ENCODE assay signal across 23 cellular contexts in genomic region chr9:128048663-128049062, GRCh38. TPM values are rescaled to one million over a fixed set of nuclear protein-coding genes. Genes with fewer than 3 reads are reported as not detected.
DNase-seq lines count a peak whose midpoint lies in the region; ATAC-seq and TF ChIP-seq lines count a peak whose summit lies in the region.
"Had no signal": no experiment of that assay in that cellular context is flagged by ENCODE, and none has a peak within 500 bp of the region (broad histone marks: within the 10 kb centered on the region; RNA-seq: fewer than 3 reads in every experiment).

No MANE protein-coding gene starts in this region.

- H3K36me3 Mint-ChIP-seq in activated naive CD4-positive, alpha-beta T cell treated with anti-CD3 and anti-CD28 coated beads, Interleukin-2, amount 50 U/mL, for 72 hours, result no peaks in the 10 kb centered on the region
- H3K36me3 Mint-ChIP-seq in mesothelial cell of epicardium, result no peaks in the 10 kb centered on the region
- H3K36me3 Mint-ChIP-seq: CD4-positive, alpha-beta memory T cell; natural killer cell had no signal

- H3K4me3 ChIP-seq in esophagus squamous epithelium, result no peak overlapping the region
- H3K4me3 ChIP-seq: dorsolateral prefrontal cortex, stomach had no signal

- CTCF ChIA-PET in RWPE1 (lab: Yijun Ruan, JAX), result interaction anchor here (0.6 kb wide), 1 partner anchor 264 kb away, joined by 3 read pairs; no protein-coding TSS in a partner anchor

- no peaks in the 10 kb centered on the region for H3K27me3 Mint-ChIP-seq in mesothelial cell of epicardium (ENCODE audit: low read depth)
- H3K27me3 Mint-ChIP-seq: CD4-positive, alpha-beta memory T cell had no signal

- TF ChIP-seq CTCF in RWPE1 (conservative IDR thresholded peaks at IDR 0.05; ENCODE audit: low read depth) (no peak), mesothelial cell of epicardium (IDR thresholded peaks at IDR 0.05; ENCODE audit: unreplicated experiment) (no peak), esophagus squamous epithelium (IDR thresholded peaks at IDR 0.05) (no peak)

- no peaks in the 10 kb centered on the region for H3K36me3 ChIP-seq in esophagus squamous epithelium
- H3K36me3 ChIP-seq: stomach had no signal

- POLR2A ChIA-PET in RWPE1 (lab: Yijun Ruan, JAX; ENCODE audit: low non-redundant PET), result interaction anchor here (0.7 kb wide), 1 partner anchor 20 kb away, joined by 4 read pairs; the partner anchor contains the start of gene SLC25A25

- no peaks in the 10 kb centered on the region for H3K9me3 Mint-ChIP-seq in activated naive CD4-positive, alpha-beta T cell treated with anti-CD3 and anti-CD28 coated beads, Interleukin-2, amount 50 U/mL, for 72 hours
- no peaks in the 10 kb centered on the region for H3K9me3 Mint-ChIP-seq in mesothelial cell of epicardium
- H3K9me3 Mint-ChIP-seq: CD4-positive, alpha-beta memory T cell; natural killer cell had no signal

- peak; percentile 79 to 95 for ATAC-seq in activated naive CD4-positive, alpha-beta T cell treated with anti-CD3 and anti-CD28 coated beads, Interleukin-2, amount 50 U/mL, for 72 hours
- ATAC-seq in Right ventricle myocardium superior (ENCODE audit: poor library complexity) (no peak), GM21360 (IDR thresholded peaks at IDR 0.05; ENCODE audit: unreplicated experiment) (no peak)

- intact Hi-C loops in Right ventricle myocardium superior (cut with DNase I) (no loop called here), esophagus squamous epithelium (cut with DNase I) (no loop called here)

- no peak overlapping the region for H3K4me3 Mint-ChIP-seq in mesothelial cell of epicardium
- H3K4me3 Mint-ChIP-seq: CD4-positive, alpha-beta memory T cell; natural killer cell had no signal

- H3K27ac Mint-ChIP-seq in activated naive CD4-positive, alpha-beta T cell treated with anti-CD3 and anti-CD28 coated beads, Interleukin-2, amount 50 U/mL, for 72 hours, result peak overlapping the region in 1 of 2 donors; percentile 92
- peak overlapping the region; percentile 69 for H3K27ac Mint-ChIP-seq in mesothelial cell of epicardium
- H3K27ac Mint-ChIP-seq: natural killer cell had no signal

- no peak for DNase-seq in activated naive CD4-positive, alpha-beta T cell treated with anti-CD3 and anti-CD28 coated beads, Interleukin-2, amount 50 U/mL, for 72 hours (ENCODE audit: low spot score in 2 of 2)
- no peak for DNase-seq in activated naive CD4-positive, alpha-beta T cell (lab: John Stamatoyannopoulos, UW)
- DNase-seq in RWPE1 (ENCODE audit: low spot score), result peak; percentile 42
- DNase-seq in mesothelial cell of epicardium (ENCODE audit: low spot score in 2 of 2, unreplicated experiment in 2 of 2), result no peak
- no peak for DNase-seq in Right ventricle myocardium superior
- DNase-seq in DMS53 (lab: John Stamatoyannopoulos, UW), result no peak
- DNase-seq in esophagus squamous epithelium (lab: John Stamatoyannopoulos, UW), result no peak
- DNase-seq: activated effector memory CD4-positive, alpha-beta T cell treated with anti-CD3 and anti-CD28 coated beads, Interleukin-2, amount 50 U/mL, for 16 hours; amygdala; CD4-positive, alpha-beta memory T cell; DMS79; dorsolateral prefrontal cortex; erythroblast; kidney glomerular epithelial cell; mammary epithelial cell; natural killer cell; NCI-H1417; NCI-H69; SHP77; stimulated activated CD4-positive, alpha-beta T cell treated with anti-CD3 and anti-CD28 coated beads, Interleukin-2, amount 100 ng/mL, for 24 hours; stomach; T-helper 1 cell had no signal

- no peak for TF ChIP-seq POLR2A in esophagus squamous epithelium (IDR thresholded peaks at IDR 0.05)

- H3K4me1 ChIP-seq in esophagus squamous epithelium, result peaks cover 8 to 38% (median 16%) of the 10 kb centered on the region in 3 donors

- H3K4me1 Mint-ChIP-seq in mesothelial cell of epicardium, result peaks cover 38% of the 10 kb centered on the region
- H3K4me1 Mint-ChIP-seq: natural killer cell had no signal

- H3K27ac ChIP-seq in RWPE1, result no peak overlapping the region
- H3K27ac ChIP-seq in esophagus squamous epithelium, result no peak overlapping the region
- H3K27ac ChIP-seq: dorsolateral prefrontal cortex, stomach had no signal

- H3K9me3 ChIP-seq in esophagus squamous epithelium, result no peaks in the 10 kb centered on the region
- H3K9me3 ChIP-seq: stomach had no signal

- H3K27me3 ChIP-seq in esophagus squamous epithelium, result no peaks in the 10 kb centered on the region
- H3K27me3 ChIP-seq: dorsolateral prefrontal cortex, stomach had no signal

RNA-seq across cellular contexts. Expression of gene NAIF1, which starts 18.5 kb away (rescaled TPM):
- 10 to 100 TPM in 1 of 2 donors, 1 to 10 TPM in 1; 9.8 to 12.7 TPM for total RNA-seq in activated naive CD4-positive, alpha-beta T cell treated with anti-CD3 and anti-CD28 coated beads, Interleukin-2, amount 50 U/mL, for 72 hours
- total RNA-seq in mesothelial cell of epicardium (8.5 to 9.2 TPM (median 8.9 TPM) in 3 replicates), Right ventricle myocardium superior (4.5 TPM), esophagus squamous epithelium (1 to 10 TPM; 6.3 to 8.8 (median 7.8) TPM)

RNA-seq across cellular contexts. Expression of gene SLC25A25, which starts 19.4 kb away (rescaled TPM):
- 10 to 100 TPM; 10.9 to 19.0 TPM for total RNA-seq in activated naive CD4-positive, alpha-beta T cell treated with anti-CD3 and anti-CD28 coated beads, Interleukin-2, amount 50 U/mL, for 72 hours
- total RNA-seq in mesothelial cell of epicardium, result 24.2 to 26.4 TPM (median 26.2 TPM) in 3 replicates
- 5.0 TPM for total RNA-seq in Right ventricle myocardium superior
- total RNA-seq in esophagus squamous epithelium, result 10 to 100 TPM; 15.8 to 37.9 (median 24.1) TPM

Comparison
In these comparisons a context has a peak if more than half of its experiments do, and no peak if none do; other contexts are left out.
1. ATAC-seq: peak in activated naive CD4-positive, alpha-beta T cell treated with anti-CD3 and anti-CD28 coated beads, Interleukin-2, amount 50 U/mL, for 72 hours (2 of 2); none in Right ventricle myocardium superior (single experiment) and GM21360 (single experiment).